Comparison of ENCODE assay signal across 1 cellular context in the genomic region with DNA sequence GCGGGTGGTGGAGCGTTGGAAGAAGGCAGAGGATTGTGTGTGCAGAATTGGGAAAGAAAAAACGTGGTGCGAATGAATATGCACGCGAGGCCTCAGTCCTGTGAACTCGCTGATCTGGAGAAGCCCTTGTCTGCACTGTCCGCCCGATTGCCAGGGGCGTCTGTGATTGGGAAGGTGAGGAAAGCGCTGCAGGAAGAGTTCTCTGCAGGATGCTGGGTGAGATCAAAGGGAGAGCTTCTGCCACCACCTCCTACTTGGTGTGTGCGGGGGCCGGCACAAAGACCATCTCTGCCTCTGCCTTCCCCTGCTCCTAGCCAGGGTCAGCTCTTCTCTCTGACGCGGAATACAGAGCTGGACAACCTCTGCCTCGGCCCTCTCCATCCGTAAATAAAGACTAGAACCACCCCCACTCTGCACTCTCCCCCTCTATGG.
TF ChIP-seq lines count a peak whose summit lies in the region.

No MANE protein-coding gene starts in this region.

TF ChIP-seq in IMR-90, 13 proteins besides CTCF, POLR2A, EP300 and RAD21 (continued from another document):
- TF ChIP-seq RFX5 (IDR thresholded peaks at IDR 0.05; ENCODE audit: low read depth, low read length) (no peak), MAFK (IDR thresholded peaks at IDR 0.05; ENCODE audit: low read depth, low read length) (no peak), RCOR1 (IDR thresholded peaks at IDR 0.05; ENCODE audit: insufficient replicate concordance, low read length) (no peak)
- TF ChIP-seq, protein P1, sequence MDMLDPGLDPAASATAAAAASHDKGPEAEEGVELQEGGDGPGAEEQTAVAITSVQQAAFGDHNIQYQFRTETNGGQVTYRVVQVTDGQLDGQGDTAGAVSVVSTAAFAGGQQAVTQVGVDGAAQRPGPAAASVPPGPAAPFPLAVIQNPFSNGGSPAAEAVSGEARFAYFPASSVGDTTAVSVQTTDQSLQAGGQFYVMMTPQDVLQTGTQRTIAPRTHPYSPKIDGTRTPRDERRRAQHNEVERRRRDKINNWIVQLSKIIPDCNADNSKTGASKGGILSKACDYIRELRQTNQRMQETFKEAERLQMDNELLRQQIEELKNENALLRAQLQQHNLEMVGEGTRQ (IDR thresholded peaks at IDR 0.05; ENCODE audit: low read depth, low read length), result no peak
TF ChIP-seq in IMR-90: peak in this region for 0.
